In genomic region chr16:5176505-5176904, GRCh38 we compare ENCODE assay signal across 14 cellular contexts.
"Had no signal": no experiment of that assay in that cellular context is flagged by ENCODE, and none has a peak within 500 bp of the region (broad histone marks: within the 10 kb centered on the region; RNA-seq: fewer than 3 reads in every experiment).

No MANE protein-coding gene starts in this region.

- H3K4me3 ChIP-seq: breast epithelium, coronary artery, spleen, uterus had no signal

- H3K36me3 ChIP-seq: breast epithelium, spleen, uterus had no signal

- FAIRE-seq: astrocyte, frontal cortex had no signal

- ATAC-seq: activated CD4-positive, CD25-positive, alpha-beta regulatory T cell treated with anti-CD3 and anti-CD28 coated beads, Interleukin-2, amount 50 U/mL, for 24 hours; naive thymus-derived CD4-positive, alpha-beta T cell had no signal

- H3K27ac ChIP-seq: breast epithelium, coronary artery, spleen, uterus had no signal

- H3K27me3 ChIP-seq: breast epithelium, uterus had no signal

- H3K4me1 ChIP-seq: breast epithelium, spleen, uterus had no signal

- H3K9me3 ChIP-seq: uterus had no signal

- DNase-seq: activated gamma-delta T cell; head of caudate nucleus; immature natural killer cell; kidney glomerular epithelial cell; mesenchymal stem cell; naive thymus-derived CD4-positive, alpha-beta T cell; spleen; stimulated activated naive CD4-positive, alpha-beta T cell; uterus had no signal
